Comparison of ENCODE assay signal across 1 cellular context in genomic region chr6:27136077-27136644, GRCh38.
A peak's percentile ranks its signal among the peaks of the same experiment; 100 is the strongest.
TF ChIP-seq lines count a peak whose summit lies in the region.

No MANE protein-coding gene starts in this region.

TF ChIP-seq in K562, 482 proteins besides CTCF, POLR2A, EP300 and RAD21 (continued from another document and continues in another):
- peak; percentile 91 for TF ChIP-seq ID3 (CRISPR knock-in tag; IDR thresholded peaks at IDR 0.05)
- peak; percentile 98 for TF ChIP-seq ID3 (tag; IDR thresholded peaks at IDR 0.05)
- TF ChIP-seq DNMT1 (IDR thresholded peaks at IDR 0.05): no peak
- TF ChIP-seq PRDM10 (IDR thresholded peaks at IDR 0.05; ENCODE audit: partially characterized antibody): no peak
- peak; percentile 94 for TF ChIP-seq ZNF76 (CRISPR knock-in tag; IDR thresholded peaks at IDR 0.05; ENCODE audit: borderline replicate concordance)
- TF ChIP-seq KDM2B (CRISPR knock-in tag; IDR thresholded peaks at IDR 0.05): peak; percentile 68; the same call in 1 of the 2 replicates
- TF ChIP-seq USF2 (CRISPR knock-in tag; IDR thresholded peaks at IDR 0.05): no peak
- peak; percentile 97 for TF ChIP-seq ERF (CRISPR knock-in tag; IDR thresholded peaks at IDR 0.05)
- peak; percentile 15 for TF ChIP-seq TEAD4 (IDR thresholded peaks at IDR 0.05; ENCODE audit: low read length)
- no peak for TF ChIP-seq TEAD4 (CRISPR knock-in tag; IDR thresholded peaks at IDR 0.05; ENCODE audit: borderline replicate concordance)
- TF ChIP-seq NR2C1 (IDR thresholded peaks at IDR 0.05): no peak
- TF ChIP-seq NR2C1 (tag; IDR thresholded peaks at IDR 0.05): peak; percentile 92
- TF ChIP-seq ZNF316 (IDR thresholded peaks at IDR 0.05): no peak
- no peak for TF ChIP-seq E2F8 (IDR thresholded peaks at IDR 0.05; ENCODE audit: low read depth, partially characterized antibody)
- peak; percentile 43; the same call in 1 of the 2 replicates for TF ChIP-seq L3MBTL2 (IDR thresholded peaks at IDR 0.05)
- TF ChIP-seq HDAC2 (IDR thresholded peaks at IDR 0.05): 0 out of 2 replicates have a peak, but pooled peaks have one; percentile 30
- no peak for TF ChIP-seq ZNF511 (CRISPR knock-in tag; IDR thresholded peaks at IDR 0.05)
- TF ChIP-seq SP1 (CRISPR knock-in tag; IDR thresholded peaks at IDR 0.05): no peak
- TF ChIP-seq BRD4 (IDR thresholded peaks at IDR 0.05): no peak
- TF ChIP-seq HDAC8 (tag; IDR thresholded peaks at IDR 0.05): peak; percentile 94
- TF ChIP-seq SRSF1 (IDR thresholded peaks at IDR 0.05; ENCODE audit: low read depth, low read length): no peak
- TF ChIP-seq ILK (tag; IDR thresholded peaks at IDR 0.05; ENCODE audit: borderline replicate concordance, low read depth): peak; percentile 87
- peak in 1 of 2 experiments; percentile 12; a peak in 2 of 4 replicates for TF ChIP-seq TBL1XR1 (IDR thresholded peaks at IDR 0.05; ENCODE audit: low read length in 2 of 2)
- TF ChIP-seq RERE (CRISPR knock-in tag; IDR thresholded peaks at IDR 0.05; ENCODE audit: borderline replicate concordance): no peak
- no peak for TF ChIP-seq CBFB (CRISPR knock-in tag; IDR thresholded peaks at IDR 0.05)
- no peak for TF ChIP-seq SNAPC5 (CRISPR knock-in tag; IDR thresholded peaks at IDR 0.05)
- no peak for TF ChIP-seq CBX2 (IDR thresholded peaks at IDR 0.05; ENCODE audit: insufficient read depth, low read length, poor library complexity, severe bottlenecking)
- no peak for TF ChIP-seq ZNF143 (CRISPR knock-in tag; IDR thresholded peaks at IDR 0.05)
- no peak; the same call in 1 of the 2 replicates for TF ChIP-seq MAFG (tag; conservative IDR thresholded peaks at IDR 0.05)
- TF ChIP-seq SIN3A (IDR thresholded peaks at IDR 0.05; ENCODE audit: borderline replicate concordance in 2 of 2, control insufficient read depth in 1 of 2, low read depth in 2 of 2, low read length in 2 of 2): peak in 1 of 2 experiments; percentile 59; a peak in 1 of 4 replicates
- TF ChIP-seq SREBF1 (IDR thresholded peaks at IDR 0.05; ENCODE audit: borderline replicate concordance, low read depth, low read length): no peak
- peak in 1 of 2 experiments; percentile 41; a peak in 1 of 4 replicates for TF ChIP-seq MLX (CRISPR knock-in tag; conservative IDR thresholded peaks at IDR 0.05)
- peak; percentile 76 for TF ChIP-seq NUFIP1 (IDR thresholded peaks at IDR 0.05; ENCODE audit: partially characterized antibody)
- peak; percentile 58; the same call in 1 of the 2 replicates for TF ChIP-seq E4F1 (CRISPR knock-in tag; IDR thresholded peaks at IDR 0.05; ENCODE audit: borderline replicate concordance)
- peak; percentile 86 for TF ChIP-seq ZBTB34 (CRISPR knock-in tag; IDR thresholded peaks at IDR 0.05)
- TF ChIP-seq SAFB2 (IDR thresholded peaks at IDR 0.05; ENCODE audit: borderline replicate concordance, low read depth, low read length, severe bottlenecking): no peak
- TF ChIP-seq MEF2A (IDR thresholded peaks at IDR 0.05; ENCODE audit: control insufficient read depth, low read depth, low read length): no peak
- no peak for TF ChIP-seq MTA2 (IDR thresholded peaks at IDR 0.05; ENCODE audit: low read depth)
- peak; percentile 98 for TF ChIP-seq ZNF583 (CRISPR knock-in tag; IDR thresholded peaks at IDR 0.05)
- no peak for TF ChIP-seq ZBTB7A (IDR thresholded peaks at IDR 0.05; ENCODE audit: borderline replicate concordance, control insufficient read depth, low read depth, low read length)
- no peak for TF ChIP-seq ZBTB1 (CRISPR knock-in tag; IDR thresholded peaks at IDR 0.05; ENCODE audit: borderline replicate concordance, low read depth)
- peak; percentile 73; the same call in 1 of the 2 replicates for TF ChIP-seq ESRRB (CRISPR knock-in tag; IDR thresholded peaks at IDR 0.05; ENCODE audit: borderline replicate concordance)
- peak; percentile 90; the same call in 1 of the 2 replicates for TF ChIP-seq ZNF354B (CRISPR knock-in tag; IDR thresholded peaks at IDR 0.05)
- no peak for TF ChIP-seq EWSR1 (IDR thresholded peaks at IDR 0.05; ENCODE audit: borderline replicate concordance, low read depth, partially characterized antibody)
- no peak for TF ChIP-seq CC2D1A (IDR thresholded peaks at IDR 0.05)
- TF ChIP-seq KLF1 (tag; IDR thresholded peaks at IDR 0.05): no peak
- no peak for TF ChIP-seq BCOR (IDR thresholded peaks at IDR 0.05)
- peak; percentile 51 for TF ChIP-seq ETV1 (tag; conservative IDR thresholded peaks at IDR 0.05; ENCODE audit: low read depth)
- TF ChIP-seq RNF2 (IDR thresholded peaks at IDR 0.05): no peak
- TF ChIP-seq ZNF41 (CRISPR knock-in tag; conservative IDR thresholded peaks at IDR 0.05): peak; percentile 94
